ENCODE assay signal across 17 cellular contexts in genomic region chr16:33338543-33338951, GRCh38. TPM values are rescaled to one million over a fixed set of nuclear protein-coding genes. Genes with fewer than 3 reads are reported as not detected.
DNase-seq lines count a peak whose midpoint lies in the region; ATAC-seq and TF ChIP-seq lines count a peak whose summit lies in the region.
"Not testable (repeated sequence)": the region's sequence is repeated elsewhere in the genome, so short reads cannot be mapped to it uniquely, and the experiment has no call there.
"Had no signal": no experiment of that assay in that cellular context is flagged by ENCODE, and none has a peak within 500 bp of the region (broad histone marks: within the 10 kb centered on the region; RNA-seq: fewer than 3 reads in every experiment).

No MANE protein-coding gene starts in this region.

- not testable (repeated sequence) for H3K4me1 ChIP-seq in adipocyte (ENCODE audit: control insufficient read depth, insufficient read depth, low read length)

- H3K9me3 ChIP-seq in adipocyte (ENCODE audit: control insufficient read depth, low read length) = not testable (repeated sequence)

- not testable (repeated sequence) for ATAC-seq in Right ventricle myocardium inferior; naive thymus-derived CD8-positive, alpha-beta T cell

- H3K27me3 ChIP-seq in adipocyte (replicated peaks; ENCODE audit: control insufficient read depth, insufficient read depth, low read length) = not testable (repeated sequence)

- intact Hi-C loops in Right ventricle myocardium inferior (cut with DNase I) = not testable (repeated sequence)

- not testable (repeated sequence) for H3K4me1 Mint-ChIP-seq in activated CD4-positive, alpha-beta T cell treated with anti-CD3 and anti-CD28 coated beads, Interleukin-2, amount 10 ng/mL, durations not matched to agents 7 days and 5 days; naive thymus-derived CD8-positive, alpha-beta T cell; type B pancreatic cell (ENCODE audit: unreplicated experiment)

- not testable (repeated sequence) for H3K9ac ChIP-seq in adipocyte (ENCODE audit: low read length)

- POLR2A ChIA-PET in activated CD4-positive, alpha-beta T cell treated with anti-CD3 and anti-CD28 coated beads, Interleukin-2, amount 10 ng/mL, durations not matched to agents 7 days and 5 days (lab: Charles Lee); naive thymus-derived CD8-positive, alpha-beta T cell (lab: Charles Lee): not testable (repeated sequence)

- H3K36me3 Mint-ChIP-seq in activated CD4-positive, alpha-beta T cell treated with anti-CD3 and anti-CD28 coated beads, Interleukin-2, amount 10 ng/mL, durations not matched to agents 7 days and 5 days (ENCODE audit: low read depth); naive thymus-derived CD8-positive, alpha-beta T cell; type B pancreatic cell: not testable (repeated sequence)

- H3K36me3 ChIP-seq in adipocyte (ENCODE audit: control insufficient read depth, insufficient read depth, low read length, severe bottlenecking) = not testable (repeated sequence)

- H3K4me3 ChIP-seq in adipocyte (ENCODE audit: low read length) = not testable (repeated sequence)

- H3K9me3 Mint-ChIP-seq in activated CD4-positive, alpha-beta T cell treated with anti-CD3 and anti-CD28 coated beads, Interleukin-2, amount 10 ng/mL, durations not matched to agents 7 days and 5 days; type B pancreatic cell: not testable (repeated sequence)
- peaks cover 0 to 29% (median 0%) of the 10 kb centered on the region in 9 donors for H3K9me3 Mint-ChIP-seq in naive thymus-derived CD8-positive, alpha-beta T cell

- TF ChIP-seq CTCF in type B pancreatic cell (conservative IDR thresholded peaks at IDR 0.05) = not testable (repeated sequence)

- H3K27me3 Mint-ChIP-seq in activated CD4-positive, alpha-beta T cell treated with anti-CD3 and anti-CD28 coated beads, Interleukin-2, amount 10 ng/mL, durations not matched to agents 7 days and 5 days; naive thymus-derived CD8-positive, alpha-beta T cell; type B pancreatic cell: not testable (repeated sequence)

- H3K27ac Mint-ChIP-seq in activated CD4-positive, alpha-beta T cell treated with anti-CD3 and anti-CD28 coated beads, Interleukin-2, amount 10 ng/mL, durations not matched to agents 7 days and 5 days; naive thymus-derived CD8-positive, alpha-beta T cell; type B pancreatic cell: not testable (repeated sequence)

- CTCF ChIA-PET in activated CD4-positive, alpha-beta T cell treated with anti-CD3 and anti-CD28 coated beads, Interleukin-2, amount 10 ng/mL, durations not matched to agents 7 days and 5 days (lab: Charles Lee) = not testable (repeated sequence)

- not testable (repeated sequence) for H3K4me3 Mint-ChIP-seq in activated CD4-positive, alpha-beta T cell treated with anti-CD3 and anti-CD28 coated beads, Interleukin-2, amount 10 ng/mL, durations not matched to agents 7 days and 5 days; naive thymus-derived CD8-positive, alpha-beta T cell; type B pancreatic cell

- peak; percentile 0 for DNase-seq in HCEC 1CT
- peak; percentile 24 for DNase-seq in activated CD4-positive, alpha-beta T cell treated with anti-CD3 and anti-CD28 coated beads, Interleukin-2, amount 10 ng/mL, durations not matched to agents 7 days and 5 days
- DNase-seq in activated T-helper 1 cell treated with Interleukin-2 at 50 U/mL for 16 hours (ENCODE audit: low read depth) = peak; percentile 3
- DNase-seq in adipocyte (ENCODE audit: low read depth) = peak; percentile 0
- DNase-seq in Right ventricle myocardium inferior (ENCODE audit: missing footprints) = peak; percentile 82
- peak in 8 of 10 donors; percentile 2 to 65 (median 19) for DNase-seq in naive thymus-derived CD8-positive, alpha-beta T cell
- DNase-seq in stimulated activated CD4-positive, alpha-beta T cell treated with anti-CD3 and anti-CD28 coated beads, Interleukin-4, amount 100 ng/mL, for 1 hour = peak; percentile 17
- peak; percentile 76 for DNase-seq in type B pancreatic cell (ENCODE audit: extremely low spot score, unreplicated experiment)

RNA-seq across cellular contexts. Expression of gene TP53TG3B, which starts 22.1 kb away (rescaled TPM):
- total RNA-seq in activated CD4-positive, alpha-beta T cell treated with anti-CD3 and anti-CD28 coated beads, Interleukin-2, amount 10 ng/mL, durations not matched to agents 7 days and 5 days = not detected
- total RNA-seq in Right ventricle myocardium inferior = not detected
- not detected for total RNA-seq in naive thymus-derived CD8-positive, alpha-beta T cell
- polyA plus RNA-seq in naive thymus-derived CD8-positive, alpha-beta T cell = not detected
- not detected in 2 replicates for total RNA-seq in type B pancreatic cell (ENCODE audit: low replicate concordance)
- total RNA-seq: fibroblast of lung, G401, glomerular endothelial cell, pulmonary artery endothelial cell, subcutaneous adipose tissue, vagina had no signal
- polyA plus RNA-seq: AG04450, fibroblast of lung, IgD-negative memory B cell had no signal

RNA-seq across cellular contexts. Expression of gene TP53TG3E, which starts 34.4 kb away (rescaled TPM):
- not detected for total RNA-seq in activated CD4-positive, alpha-beta T cell treated with anti-CD3 and anti-CD28 coated beads, Interleukin-2, amount 10 ng/mL, durations not matched to agents 7 days and 5 days
- total RNA-seq in Right ventricle myocardium inferior = not detected
- not detected for total RNA-seq in naive thymus-derived CD8-positive, alpha-beta T cell
- polyA plus RNA-seq in naive thymus-derived CD8-positive, alpha-beta T cell = not detected
- not detected in 2 replicates for total RNA-seq in type B pancreatic cell (ENCODE audit: low replicate concordance)
- total RNA-seq: fibroblast of lung, G401, glomerular endothelial cell, HFFc6, pulmonary artery endothelial cell, subcutaneous adipose tissue, vagina had no signal
- polyA plus RNA-seq: AG04450, fibroblast of lung, IgD-negative memory B cell had no signal

Comparison
In these comparisons a context has a peak if more than half of its experiments do, and no peak if none do; other contexts are left out.
1. DNase-seq: peak in every context shown above with its lines; median percentile 82 in Right ventricle myocardium inferior; 76 in type B pancreatic cell; 24 in activated CD4-positive, alpha-beta T cell treated with anti-CD3 and anti-CD28 coated beads, Interleukin-2, amount 10 ng/mL, durations not matched to agents 7 days and 5 days; 19 in naive thymus-derived CD8-positive, alpha-beta T cell; 17 in stimulated activated CD4-positive, alpha-beta T cell treated with anti-CD3 and anti-CD28 coated beads, Interleukin-4, amount 100 ng/mL, for 1 hour; 3 in activated T-helper 1 cell treated with Interleukin-2 at 50 U/mL for 16 hours; 0 in HCEC 1CT; 0 in adipocyte.